15 cellular contexts compared by ENCODE assay signal in genomic region chr7:86479144-86479543, GRCh38.
DNase-seq lines count a peak whose midpoint lies in the region; ATAC-seq, FAIRE-seq and TF ChIP-seq lines count a peak whose summit lies in the region.
"Had no signal": no experiment of that assay in that cellular context is flagged by ENCODE, and none has a peak within 500 bp of the region (broad histone marks: within the 10 kb centered on the region; RNA-seq: fewer than 3 reads in every experiment).

No MANE protein-coding gene starts in this region.

- H3K79me2 ChIP-seq in HepG2 (ENCODE audit: insufficient read depth, low read length) (no peaks in the 10 kb centered on the region), mammary epithelial cell (ENCODE audit: insufficient read depth, low read length) (no peaks in the 10 kb centered on the region)

- POLR2A ChIA-PET in HepG2 (lab: Yijun Ruan, JAX), result no interaction called here

- H3K4me3 ChIP-seq in HepG2 (replicated peaks in 1 of 3; ENCODE audit: insufficient read depth in 1 of 3, low read depth in 2 of 3, low read length in 3 of 3) (no peak overlapping the region), right lobe of liver (no peak overlapping the region), mammary epithelial cell (replicated peaks in 1 of 3; ENCODE audit: insufficient read depth in 1 of 3, low read depth in 2 of 3, low read length in 3 of 3) (no peak overlapping the region)
- H3K4me3 ChIP-seq: BLaER1 treated with 17β-estradiol and CSF1 and Interleukin-3, amounts not matched to agents 10 nM and 100 nM; GM23248 had no signal

- no peak for TF ChIP-seq RAD21 in HepG2 (CRISPR knock-in tag; IDR thresholded peaks at IDR 0.05)

- CTCF ChIA-PET in HepG2 (lab: Yijun Ruan, JAX; ENCODE audit: low intra/inter-chr PET ratio, low total read pairs), result no interaction called here
- CTCF ChIA-PET in mammary epithelial cell (lab: Charles Lee; ENCODE audit: low non-redundant PET), result no interaction called here

- H3K9ac ChIP-seq in HepG2 (ENCODE audit: insufficient read depth, low read depth, low read length) (no peak overlapping the region), mammary epithelial cell (ENCODE audit: insufficient read depth, low read length) (no peak overlapping the region)
- H3K9ac ChIP-seq: BLaER1 treated with 17β-estradiol and CSF1 and Interleukin-3, amounts not matched to agents 10 nM and 100 nM; GM23248 had no signal

- H3K27ac ChIP-seq in HepG2 (ENCODE audit: extremely low read length, insufficient read depth, low read length) (no peak overlapping the region), right lobe of liver (no peak overlapping the region), foreskin keratinocyte (no peak overlapping the region), mammary epithelial cell (ENCODE audit: insufficient read depth, low read depth, low read length) (no peak overlapping the region)
- H3K27ac ChIP-seq: GM23248 had no signal

- DNase-seq in HepG2 (ENCODE audit: low spot score) (no peak), right lobe of liver (no peak), left cardiac atrium (no peak), sciatic nerve (ENCODE audit: low spot score) (no peak), foreskin keratinocyte (no peak), mammary epithelial cell (no peak), NCI-H1105 treated with DMSO at 0.1 percent for 48 hours (lab: John Stamatoyannopoulos, UW) (no peak)
- no peak for DNase-seq in activated naive CD4-positive, alpha-beta T cell treated with anti-CD3 and anti-CD28 coated beads, Interleukin-2, amount 50 U/mL, for 16 hours
- DNase-seq: ACHN; CD4-positive, CD25-positive, alpha-beta regulatory T cell; DMS53; GF-D8; GM23248; H9 had no signal

- H3K4me2 ChIP-seq in HepG2 (ENCODE audit: low read depth, low read length) (no peak overlapping the region), mammary epithelial cell (ENCODE audit: insufficient read depth, low read depth, low read length) (no peak overlapping the region)

- BruUV-seq in HepG2 (replicated peaks; lab: Mats Ljungman, UMichigan), result no TSS peak
- BruUV-seq in mammary epithelial cell (replicated peaks; lab: Mats Ljungman, UMichigan), result no TSS peak

- ATAC-seq in HepG2, result no peak
- ATAC-seq in right lobe of liver, result no peak
- ATAC-seq in left cardiac atrium, result peak; percentile 34 to 73
- ATAC-seq in sciatic nerve, result peak; percentile 32
- no peak for ATAC-seq in foreskin keratinocyte

- H3K4me1 ChIP-seq in HepG2 (ENCODE audit: insufficient read depth, low read length) (no peaks in the 10 kb centered on the region), right lobe of liver (no peaks in the 10 kb centered on the region), foreskin keratinocyte (no peaks in the 10 kb centered on the region), mammary epithelial cell (ENCODE audit: insufficient read depth, low read length) (no peaks in the 10 kb centered on the region)

- TF ChIP-seq CTCF in HepG2 (CRISPR knock-in tag; IDR thresholded peaks at IDR 0.05), result no peak
- TF ChIP-seq CTCF in right lobe of liver (IDR thresholded peaks at IDR 0.05), result no peak
- no peak for TF ChIP-seq CTCF in foreskin keratinocyte (conservative IDR thresholded peaks at IDR 0.05)
- no peak for TF ChIP-seq CTCF in mammary epithelial cell (conservative IDR thresholded peaks at IDR 0.05 in 1 of 2, IDR thresholded peaks at IDR 0.05 in 1 of 2; ENCODE audit: extremely low read depth in 1 of 2, insufficient read depth in 1 of 2, low read depth in 1 of 2, low read length in 2 of 2)

- H4K20me1 ChIP-seq in HepG2 (ENCODE audit: insufficient read depth, low read length) (no peaks in the 10 kb centered on the region), mammary epithelial cell (ENCODE audit: insufficient read depth, low read length) (no peaks in the 10 kb centered on the region)
- H4K20me1 ChIP-seq: BLaER1 treated with 17β-estradiol and CSF1 and Interleukin-3, amounts not matched to agents 10 nM and 100 nM had no signal

- H3K36me3 ChIP-seq in HepG2 (replicated peaks in 1 of 2; ENCODE audit: control insufficient read depth in 1 of 2, insufficient read depth in 2 of 2, low read length in 2 of 2) (no peaks in the 10 kb centered on the region), right lobe of liver (no peaks in the 10 kb centered on the region), mammary epithelial cell (ENCODE audit: insufficient read depth, low read length) (no peaks in the 10 kb centered on the region)
- H3K36me3 ChIP-seq: BLaER1 treated with 17β-estradiol and CSF1 and Interleukin-3, amounts not matched to agents 10 nM and 100 nM had no signal

- in situ Hi-C loops in HepG2 (cut with HindIII; ENCODE audit: extremely low pct_ligation_motif_present, low pct_unique_long_range_greater_than_20kb) (no loop called here), mammary epithelial cell (cut with MboI; ENCODE audit: low sequenced_read_pairs in 2 of 2) (loop anchor here in 1 of 2 donors (10.0 kb wide), 1 partner anchor 594 kb away; no protein-coding TSS in a partner anchor)

- H3K27me3 ChIP-seq in HepG2 (ENCODE audit: control insufficient read depth in 1 of 2, insufficient read depth in 2 of 2, low read length in 2 of 2), result no peaks in the 10 kb centered on the region
- no peaks in the 10 kb centered on the region for H3K27me3 ChIP-seq in right lobe of liver
- H3K27me3 ChIP-seq in foreskin keratinocyte, result no peaks in the 10 kb centered on the region
- H3K27me3 ChIP-seq in mammary epithelial cell (ENCODE audit: insufficient read depth, low read length), result no peaks in the 10 kb centered on the region
- H3K27me3 ChIP-seq: BLaER1 treated with 17β-estradiol and CSF1 and Interleukin-3, amounts not matched to agents 10 nM and 100 nM had no signal

- intact Hi-C loops in HepG2 (cut with micrococcal nuclease; ENCODE audit: unreplicated experiment) (no loop called here), right lobe of liver (cut with DNase I) (no loop called here), left cardiac atrium (cut with DNase I) (loop anchor here in 1 of 2 donors (10.0 kb wide), 1 partner anchor 584 kb away; no protein-coding TSS in a partner anchor), sciatic nerve (cut with DNase I) (no loop called here), mammary epithelial cell (cut with micrococcal nuclease) (loop anchor here (10.0 kb wide), 1 partner anchor 426 kb away; no protein-coding TSS in a partner anchor)

- no peak for TF ChIP-seq POLR2A in HepG2 (IDR thresholded peaks at IDR 0.05; ENCODE audit: insufficient read depth in 1 of 2, low read depth in 2 of 2, low read length in 2 of 2)
- TF ChIP-seq POLR2A in right lobe of liver (IDR thresholded peaks at IDR 0.05), result no peak

- TF ChIP-seq EP300 in HepG2 (IDR thresholded peaks at IDR 0.05; ENCODE audit: low read depth in 2 of 2, low read length in 2 of 2) (no peak), HepG2 (CRISPR knock-in tag; IDR thresholded peaks at IDR 0.05; ENCODE audit: borderline replicate concordance) (no peak)

- 0% methylated on average over 2 of the region's 2 CpGs for WGBS in HepG2 (ENCODE audit: low lambda C conversion rate)
- 52% methylated on average over 2 of the region's 2 CpGs for WGBS in right lobe of liver (ENCODE audit: insufficient coverage, low coverage, low lambda C conversion rate, missing lambda C conversion rate)
- 22% methylated on average over 2 of the region's 2 CpGs for WGBS in mammary epithelial cell (ENCODE audit: low coverage, missing lambda C conversion rate)

- H3K9me3 ChIP-seq in HepG2 (ENCODE audit: low read length) (no peaks in the 10 kb centered on the region), right lobe of liver (no peaks in the 10 kb centered on the region), mammary epithelial cell (replicated peaks; ENCODE audit: insufficient read depth, low read length) (no peaks in the 10 kb centered on the region)
- H3K9me3 ChIP-seq: BLaER1 treated with 17β-estradiol and CSF1 and Interleukin-3, amounts not matched to agents 10 nM and 100 nM had no signal

- no peak for FAIRE-seq in HepG2 (lab: Jason Lieb, UNC)

- dilution Hi-C loops in mammary epithelial cell (cut with HindIII; ENCODE audit: low sequenced_read_pairs), result no loop called here

- H2AFZ ChIP-seq in HepG2 (ENCODE audit: low read length) (no peak overlapping the region), mammary epithelial cell (ENCODE audit: low read depth, low read length) (no peak overlapping the region)
- H2AFZ ChIP-seq: GM23248 had no signal

TF ChIP-seq in HepG2, 621 proteins besides CTCF, POLR2A, EP300 and RAD21 (continues in another document):
- TF ChIP-seq, protein P1, sequence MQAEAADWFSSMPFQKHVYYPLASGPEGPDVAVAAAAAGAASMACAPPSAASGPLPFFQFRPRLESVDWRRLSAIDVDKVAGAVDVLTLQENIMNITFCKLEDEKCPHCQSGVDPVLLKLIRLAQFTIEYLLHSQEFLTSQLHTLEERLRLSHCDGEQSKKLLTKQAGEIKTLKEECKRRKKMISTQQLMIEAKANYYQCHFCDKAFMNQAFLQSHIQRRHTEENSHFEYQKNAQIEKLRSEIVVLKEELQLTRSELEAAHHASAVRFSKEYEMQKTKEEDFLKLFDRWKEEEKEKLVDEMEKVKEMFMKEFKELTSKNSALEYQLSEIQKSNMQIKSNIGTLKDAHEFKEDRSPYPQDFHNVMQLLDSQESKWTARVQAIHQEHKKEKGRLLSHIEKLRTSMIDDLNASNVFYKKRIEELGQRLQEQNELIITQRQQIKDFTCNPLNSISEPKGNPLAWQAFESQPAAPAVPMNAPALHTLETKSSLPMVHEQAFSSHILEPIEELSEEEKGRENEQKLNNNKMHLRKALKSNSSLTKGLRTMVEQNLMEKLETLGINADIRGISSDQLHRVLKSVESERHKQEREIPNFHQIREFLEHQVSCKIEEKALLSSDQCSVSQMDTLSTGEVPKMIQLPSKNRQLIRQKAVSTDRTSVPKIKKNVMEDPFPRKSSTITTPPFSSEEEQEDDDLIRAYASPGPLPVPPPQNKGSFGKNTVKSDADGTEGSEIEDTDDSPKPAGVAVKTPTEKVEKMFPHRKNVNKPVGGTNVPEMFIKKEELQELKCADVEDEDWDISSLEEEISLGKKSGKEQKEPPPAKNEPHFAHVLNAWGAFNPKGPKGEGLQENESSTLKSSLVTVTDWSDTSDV (CRISPR knock-in tag; IDR thresholded peaks at IDR 0.05), result no peak
- peak; percentile 35 to 50; a peak in 3 of 4 replicates for TF ChIP-seq MAFK (conservative IDR thresholded peaks at IDR 0.05 in 1 of 2, IDR thresholded peaks at IDR 0.05 in 1 of 2; ENCODE audit: low read length in 2 of 2)
- no peak for TF ChIP-seq ZNF205 (CRISPR knock-in tag; IDR thresholded peaks at IDR 0.05)
- TF ChIP-seq U2AF2 (IDR thresholded peaks at IDR 0.05; ENCODE audit: low read depth, low read length), result no peak
- no peak for TF ChIP-seq ZNF180 (CRISPR knock-in tag; IDR thresholded peaks at IDR 0.05; ENCODE audit: borderline replicate concordance, low read depth)
- TF ChIP-seq ZNF546 (CRISPR knock-in tag; conservative IDR thresholded peaks at IDR 0.05), result no peak
- no peak for TF ChIP-seq CBX5 (CRISPR knock-in tag; IDR thresholded peaks at IDR 0.05; ENCODE audit: borderline replicate concordance)
- no peak for TF ChIP-seq ESRRA (CRISPR knock-in tag; IDR thresholded peaks at IDR 0.05; ENCODE audit: low read depth)
- TF ChIP-seq MAFF (IDR thresholded peaks at IDR 0.05; ENCODE audit: low read depth, low read length), result 0 out of 2 replicates have a peak, but pooled peaks have one; percentile 34

Comparison
In these comparisons a context has a peak if more than half of its experiments do, and no peak if none do; other contexts are left out.
1. ATAC-seq: peak in left cardiac atrium (2 of 2) and sciatic nerve (single experiment); none in HepG2 (single experiment), right lobe of liver (0 of 4) and foreskin keratinocyte (single experiment).